Comparison of ENCODE assay signal across 8 cellular contexts in the genomic region with DNA sequence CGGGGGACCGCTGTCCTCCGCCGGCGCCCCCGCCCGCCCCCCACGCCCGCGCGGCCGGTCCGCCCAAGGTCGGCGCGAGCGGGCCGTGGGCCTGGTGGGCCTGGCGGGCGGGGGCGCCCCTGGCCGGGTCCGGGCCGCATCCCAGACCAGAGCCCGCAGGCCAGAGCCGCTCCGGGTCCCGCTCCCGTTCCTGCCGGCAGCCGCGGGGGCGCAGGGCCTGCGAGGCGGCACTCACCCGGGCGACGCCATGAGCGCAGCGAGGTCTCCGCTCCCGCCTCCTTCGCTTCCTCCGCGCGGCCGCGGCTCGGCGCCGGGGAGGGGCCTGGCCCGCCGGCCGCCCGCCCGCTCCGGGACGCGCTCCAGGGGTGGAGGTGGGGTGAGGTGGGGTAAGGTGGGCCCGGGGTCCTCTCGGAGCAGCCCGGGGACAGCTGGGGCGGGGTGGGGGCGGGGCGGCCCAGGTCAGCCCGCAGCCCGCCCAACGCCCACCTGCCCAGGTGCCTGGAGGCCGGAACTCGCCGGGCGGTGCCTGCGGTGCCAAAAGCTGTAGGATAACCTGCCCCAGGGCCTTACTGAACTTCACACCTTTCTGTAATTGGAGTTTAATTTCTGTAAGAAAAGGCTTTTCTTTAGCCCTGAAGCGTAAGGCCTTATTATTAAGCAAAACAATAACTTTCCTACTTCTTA. TPM values are rescaled to one million over a fixed set of nuclear protein-coding genes. Genes with fewer than 3 reads are reported as not detected.
DNase-seq lines count a peak whose midpoint lies in the region; ATAC-seq, FAIRE-seq and TF ChIP-seq lines count a peak whose summit lies in the region.

A gene with protein sequence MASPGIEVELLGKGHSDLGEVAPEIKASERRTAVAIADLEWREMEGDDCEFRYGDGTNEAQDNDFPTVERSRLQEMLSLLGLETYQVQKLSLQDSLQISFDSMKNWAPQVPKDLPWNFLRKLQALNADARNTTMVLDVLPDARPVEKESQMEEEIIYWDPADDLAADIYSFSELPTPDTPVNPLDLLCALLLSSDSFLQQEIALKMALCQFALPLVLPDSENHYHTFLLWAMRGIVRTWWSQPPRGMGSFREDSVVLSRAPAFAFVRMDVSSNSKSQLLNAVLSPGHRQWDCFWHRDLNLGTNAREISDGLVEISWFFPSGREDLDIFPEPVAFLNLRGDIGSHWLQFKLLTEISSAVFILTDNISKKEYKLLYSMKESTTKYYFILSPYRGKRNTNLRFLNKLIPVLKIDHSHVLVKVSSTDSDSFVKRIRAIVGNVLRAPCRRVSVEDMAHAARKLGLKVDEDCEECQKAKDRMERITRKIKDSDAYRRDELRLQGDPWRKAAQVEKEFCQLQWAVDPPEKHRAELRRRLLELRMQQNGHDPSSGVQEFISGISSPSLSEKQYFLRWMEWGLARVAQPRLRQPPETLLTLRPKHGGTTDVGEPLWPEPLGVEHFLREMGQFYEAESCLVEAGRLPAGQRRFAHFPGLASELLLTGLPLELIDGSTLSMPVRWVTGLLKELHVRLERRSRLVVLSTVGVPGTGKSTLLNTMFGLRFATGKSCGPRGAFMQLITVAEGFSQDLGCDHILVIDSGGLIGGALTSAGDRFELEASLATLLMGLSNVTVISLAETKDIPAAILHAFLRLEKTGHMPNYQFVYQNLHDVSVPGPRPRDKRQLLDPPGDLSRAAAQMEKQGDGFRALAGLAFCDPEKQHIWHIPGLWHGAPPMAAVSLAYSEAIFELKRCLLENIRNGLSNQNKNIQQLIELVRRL (minus strand): TSS at position 270 of the 684 bp plus-strand sequence. CDS start 21 bp downstream, at position 249.

- H3K27me3 ChIP-seq in esophagus squamous epithelium: no peaks in the 10 kb centered on the region

- peaks cover 23% of the 10 kb centered on the region for H3K4me1 ChIP-seq in A549
- H3K4me1 ChIP-seq in esophagus squamous epithelium: peaks cover 0 to 46% (median 24%) of the 10 kb centered on the region in 3 donors

- no peak for TF ChIP-seq RAD21 in A549 (conservative IDR thresholded peaks at IDR 0.05 in 1 of 2, IDR thresholded peaks at IDR 0.05 in 1 of 2)

- H3K4me2 ChIP-seq in A549: peak within 1 kb of the TSS; percentile 98

- H3K36me3 Mint-ChIP-seq in naive B cell: no peaks in the 10 kb centered on the region

- H3K9me3 ChIP-seq in A549 (no peaks in the 10 kb centered on the region), esophagus squamous epithelium (no peaks in the 10 kb centered on the region)

- peak; percentile 20 to 62 for DNase-seq in A549 (ENCODE audit: low read depth in 1 of 2, low spot score in 1 of 2)
- DNase-seq in NOMO-1 treated with DMSO at 0.1 percent for 48 hours (lab: John Stamatoyannopoulos, UW; ENCODE audit: unreplicated experiment): peak; percentile 28
- peak; percentile 64 to 75 for DNase-seq in activated T-cell treated with anti-CD3 and anti-CD28 coated beads, Interleukin-2, amount 50 U/mL, for 48 hours
- no peak for DNase-seq in esophagus squamous epithelium (lab: John Stamatoyannopoulos, UW)
- DNase-seq in naive B cell: peak; percentile 44
- DNase-seq in stimulated activated naive CD8-positive, alpha-beta T cell treated with anti-CD3 and anti-CD28 coated beads, Interleukin-15, Interleukin-2, amounts not matched to agents 100 U/mL and 50 U/mL, for 24 hours: peak; percentile 67

- H3K27me3 Mint-ChIP-seq in naive B cell: no peaks in the 10 kb centered on the region

- H3K4me3 Mint-ChIP-seq in naive B cell: peak within 1 kb of the TSS; percentile 91 to 97 (median 95)

- no peak for TF ChIP-seq CTCF in A549 (IDR thresholded peaks at IDR 0.05)
- TF ChIP-seq CTCF in esophagus squamous epithelium (IDR thresholded peaks at IDR 0.05): no peak

- TF ChIP-seq EP300 in A549 (IDR thresholded peaks at IDR 0.05): no peak

- H3K4me3 ChIP-seq in A549 (peak within 1 kb of the TSS; percentile 86), esophagus squamous epithelium (peak within 1 kb of the TSS; percentile 61 to 94 (median 78))

- intact Hi-C loops in esophagus squamous epithelium (cut with DNase I): no loop called here

- CTCF ChIA-PET in A549 (lab: Yijun Ruan, JAX): interaction anchor here (0.9 kb wide), 1 partner anchor 68 kb away, joined by 3 read pairs; no protein-coding TSS in a partner anchor

- no peak for FAIRE-seq in A549 (lab: Jason Lieb, UNC)

- TF ChIP-seq POLR2A in A549 (IDR thresholded peaks at IDR 0.05; ENCODE audit: low read length) (peak; percentile 71), esophagus squamous epithelium (IDR thresholded peaks at IDR 0.05) (peak in 1 of 4 donors; percentile 40)

- peak within 1 kb of the TSS; percentile 92 to 99 for H3K27ac ChIP-seq in A549
- H3K27ac ChIP-seq in esophagus squamous epithelium: peak within 1 kb of the TSS; percentile 85 to 96 (median 93)

- POLR2A ChIA-PET in A549 (lab: Yijun Ruan, JAX): interaction anchor here (1.1 kb wide), 1 partner anchor 37 kb away, joined by 3 read pairs; a partner anchor contains a TSS

- peak within 1 kb of the TSS; percentile 81 to 97 (median 88) for H3K27ac Mint-ChIP-seq in naive B cell

- 4% methylated on average over 15 of the region's 74 CpGs for WGBS in A549 (ENCODE audit: missing lambda C conversion rate)
- 0 to 14% methylated on average over 1 of the region's 74 CpGs for WGBS in esophagus squamous epithelium, 2 donors

- H3K4me1 Mint-ChIP-seq in naive B cell: peaks cover 17 to 29% (median 29%) of the 10 kb centered on the region in 3 donors

- ATAC-seq in A549 (peak; percentile 80 to 84), GM18511 (IDR thresholded peaks at IDR 0.05; ENCODE audit: unreplicated experiment) (peak; percentile 85), HG03045 (IDR thresholded peaks at IDR 0.05; ENCODE audit: unreplicated experiment) (peak; percentile 80), naive B cell (ENCODE audit: low read depth in 2 of 2) (peak; percentile 91 to 93)
- peak; percentile 85 for ATAC-seq in stimulated activated naive CD8-positive, alpha-beta T cell treated with anti-CD3 and anti-CD28 coated beads, Interleukin-15, Interleukin-2, amounts not matched to agents 100 U/mL and 50 U/mL, for 24 hours

- H3K36me3 ChIP-seq in esophagus squamous epithelium: peaks cover 0 to 3% (median 0%) of the 10 kb centered on the region in 3 donors

- H3K9me3 Mint-ChIP-seq in naive B cell: no peaks in the 10 kb centered on the region

TF ChIP-seq in A549, 52 proteins besides CTCF, POLR2A, EP300 and RAD21:
- TF ChIP-seq FOSB (CRISPR knock-in tag; IDR thresholded peaks at IDR 0.05) (no peak), PHF8 (IDR thresholded peaks at IDR 0.05; ENCODE audit: borderline replicate concordance, low read depth) (peak; percentile 44; the same call in 1 of the 2 replicates), JUN (IDR thresholded peaks at IDR 0.05) (peak; percentile 21 to 46; a peak in 1 of 5 replicates)
- TF ChIP-seq, protein P1, sequence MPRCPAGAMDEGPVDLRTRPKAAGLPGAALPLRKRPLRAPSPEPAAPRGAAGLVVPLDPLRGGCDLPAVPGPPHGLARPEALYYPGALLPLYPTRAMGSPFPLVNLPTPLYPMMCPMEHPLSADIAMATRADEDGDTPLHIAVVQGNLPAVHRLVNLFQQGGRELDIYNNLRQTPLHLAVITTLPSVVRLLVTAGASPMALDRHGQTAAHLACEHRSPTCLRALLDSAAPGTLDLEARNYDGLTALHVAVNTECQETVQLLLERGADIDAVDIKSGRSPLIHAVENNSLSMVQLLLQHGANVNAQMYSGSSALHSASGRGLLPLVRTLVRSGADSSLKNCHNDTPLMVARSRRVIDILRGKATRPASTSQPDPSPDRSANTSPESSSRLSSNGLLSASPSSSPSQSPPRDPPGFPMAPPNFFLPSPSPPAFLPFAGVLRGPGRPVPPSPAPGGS (IDR thresholded peaks at IDR 0.05): 0 out of 3 replicates have a peak, but pooled peaks have one; percentile 42
TF ChIP-seq in A549: peak in this region for 3.

RNA-seq across cellular contexts. Expression of the gene that starts here (rescaled TPM):
- 20.2 and 26.8 TPM in 2 replicates for polyA plus RNA-seq in A549 (2011; rRNA removed)
- polyA plus RNA-seq in A549 (2012; cell fraction: cytosol; rRNA removed): 13.1 and 16.3 TPM in 2 replicates
- polyA plus RNA-seq in A549 (2012; cell fraction: nucleus; rRNA removed): 27.8 and 31.6 TPM in 2 replicates
- 18.7 to 19.8 TPM (median 19.7 TPM) in 3 replicates for polyA plus RNA-seq in A549 (2017; fragmentation: RNase III; extraction: RNeasy Plus Mini Kit Qiagen cat#74134 plus additional on column Dnase treatment)
- polyA minus RNA-seq in A549 (2011; rRNA and poly(A)+ RNA removed): 22.1 and 35.4 TPM in 2 replicates
- 10 to 100 TPM; 18.3 to 22.8 (median 21.1) TPM for total RNA-seq in esophagus squamous epithelium
- polyA plus RNA-seq in naive B cell (ENCODE audit: low read depth in 6 of 6): 10 to 100 TPM; 13.5 to 24.0 (median 21.2) TPM
